In genomic region chr1:54585181-54586066, GRCh38 we compare ENCODE assay signal across 19 cellular contexts. TPM values are rescaled to one million over a fixed set of nuclear protein-coding genes. Genes with fewer than 3 reads are reported as not detected.
DNase-seq lines count a peak whose midpoint lies in the region; ATAC-seq, FAIRE-seq and TF ChIP-seq lines count a peak whose summit lies in the region.
"Had no signal": no experiment of that assay in that cellular context is flagged by ENCODE, and none has a peak within 500 bp of the region (broad histone marks: within the 10 kb centered on the region; RNA-seq: fewer than 3 reads in every experiment).

No MANE protein-coding gene starts in this region.

- no peaks in the 10 kb centered on the region for H3K27me3 ChIP-seq in neural progenitor cell
- no peaks in the 10 kb centered on the region for H3K27me3 ChIP-seq in suprapubic skin
- no peaks in the 10 kb centered on the region for H3K27me3 ChIP-seq in Peyer's patch
- H3K27me3 ChIP-seq: BLaER1 treated with 17β-estradiol and CSF1 and Interleukin-3, amounts not matched to agents 10 nM and 100 nM had no signal

- H3K4me1 ChIP-seq in neural progenitor cell (peaks cover 28% of the 10 kb centered on the region), suprapubic skin (peaks cover 13% of the 10 kb centered on the region), Peyer's patch (peaks cover 0 to 9% (median 0%) of the 10 kb centered on the region in 4 donors)

- H3K79me2 ChIP-seq in neural progenitor cell (ENCODE audit: low read depth) = no peaks in the 10 kb centered on the region

- TF ChIP-seq POLR2A in suprapubic skin (IDR thresholded peaks at IDR 0.05) (no peak), Peyer's patch (IDR thresholded peaks at IDR 0.05) (no peak)

- no peak overlapping the region for H3K4me2 ChIP-seq in neural progenitor cell
- H3K4me2 ChIP-seq: BLaER1 treated with 17β-estradiol and CSF1 and Interleukin-3, amounts not matched to agents 10 nM and 100 nM; KMS-11 had no signal

- H3K9ac ChIP-seq in neural progenitor cell = no peak overlapping the region
- H3K9ac ChIP-seq: BLaER1 treated with 17β-estradiol and CSF1 and Interleukin-3, amounts not matched to agents 10 nM and 100 nM; KMS-11 had no signal

- H3K9me3 ChIP-seq in neural progenitor cell (ENCODE audit: low read depth) = no peaks in the 10 kb centered on the region
- H3K9me3 ChIP-seq in suprapubic skin = no peaks in the 10 kb centered on the region
- H3K9me3 ChIP-seq in Peyer's patch = no peaks in the 10 kb centered on the region
- H3K9me3 ChIP-seq: BLaER1 treated with 17β-estradiol and CSF1 and Interleukin-3, amounts not matched to agents 10 nM and 100 nM had no signal

- H4K20me1 ChIP-seq in neural progenitor cell (ENCODE audit: low read depth) = no peaks in the 10 kb centered on the region

- peak overlapping the region; percentile 18 for H3K27ac Mint-ChIP-seq in activated naive CD8-positive, alpha-beta T cell treated with anti-CD3 and anti-CD28 coated beads, Interleukin-2, amount 10 ng/mL, durations not matched to agents 7 days and 5 days
- no peak overlapping the region for H3K27ac Mint-ChIP-seq in activated naive CD8-positive, alpha-beta T cell treated with anti-CD3 and anti-CD28 coated beads, Interleukin-2, amount 50 U/mL, for 24 hours
- peak overlapping the region; percentile 2 for H3K27ac Mint-ChIP-seq in neural progenitor cell

- no peaks in the 10 kb centered on the region for H3K9me3 Mint-ChIP-seq in activated naive CD8-positive, alpha-beta T cell treated with anti-CD3 and anti-CD28 coated beads, Interleukin-2, amount 10 ng/mL, durations not matched to agents 7 days and 5 days
- no peaks in the 10 kb centered on the region for H3K9me3 Mint-ChIP-seq in activated naive CD8-positive, alpha-beta T cell treated with anti-CD3 and anti-CD28 coated beads, Interleukin-2, amount 50 U/mL, for 24 hours
- no peaks in the 10 kb centered on the region for H3K9me3 Mint-ChIP-seq in neural progenitor cell

- no peak overlapping the region for H3K4me3 Mint-ChIP-seq in activated naive CD8-positive, alpha-beta T cell treated with anti-CD3 and anti-CD28 coated beads, Interleukin-2, amount 10 ng/mL, durations not matched to agents 7 days and 5 days
- H3K4me3 Mint-ChIP-seq in activated naive CD8-positive, alpha-beta T cell treated with anti-CD3 and anti-CD28 coated beads, Interleukin-2, amount 50 U/mL, for 24 hours = no peak overlapping the region
- no peak overlapping the region for H3K4me3 Mint-ChIP-seq in neural progenitor cell

- H3K27ac ChIP-seq in neural progenitor cell = no peak overlapping the region
- H3K27ac ChIP-seq in suprapubic skin = no peak overlapping the region
- no peak overlapping the region for H3K27ac ChIP-seq in Peyer's patch
- H3K27ac ChIP-seq: BLaER1 treated with 17β-estradiol and CSF1 and Interleukin-3, amounts not matched to agents 10 nM and 100 nM; KMS-11 had no signal

- no peak overlapping the region for H2AFZ ChIP-seq in neural progenitor cell (replicated peaks)

- no peak for TF ChIP-seq CTCF in neural progenitor cell (IDR thresholded peaks at IDR 0.05)
- TF ChIP-seq CTCF in suprapubic skin (IDR thresholded peaks at IDR 0.05) = no peak
- TF ChIP-seq CTCF in Peyer's patch (IDR thresholded peaks at IDR 0.05) = no peak

- no peak for ATAC-seq in activated naive CD8-positive, alpha-beta T cell treated with anti-CD3 and anti-CD28 coated beads, Interleukin-2, amount 10 ng/mL, durations not matched to agents 7 days and 5 days (ENCODE audit: low read depth)
- ATAC-seq in activated naive CD8-positive, alpha-beta T cell treated with anti-CD3 and anti-CD28 coated beads, Interleukin-2, amount 50 U/mL, for 24 hours = no peak
- ATAC-seq in left cardiac atrium = peak; percentile 62 to 67

- POLR2A ChIA-PET in activated naive CD8-positive, alpha-beta T cell treated with anti-CD3 and anti-CD28 coated beads, Interleukin-2, amount 10 ng/mL, durations not matched to agents 7 days and 5 days (lab: Charles Lee) = no interaction called here

- 93% methylated on average over 13 of the region's 15 CpGs for WGBS in suprapubic skin

- peaks cover 12% of the 10 kb centered on the region for H3F3A ChIP-seq in neural progenitor cell (ENCODE audit: low read depth)

- no peak for TF ChIP-seq EP300 in suprapubic skin (IDR thresholded peaks at IDR 0.05)

- H3K36me3 ChIP-seq in neural progenitor cell = no peaks in the 10 kb centered on the region
- H3K36me3 ChIP-seq in suprapubic skin = no peaks in the 10 kb centered on the region
- H3K36me3 ChIP-seq in Peyer's patch = peaks cover 0 to 41% (median 0%) of the 10 kb centered on the region in 3 donors

- FAIRE-seq in urothelium cell line (lab: Jason Lieb, UNC) = peak; percentile 50
- FAIRE-seq: GM18507, RCC 7860 had no signal

- DNase-seq in activated naive CD8-positive, alpha-beta T cell treated with anti-CD3 and anti-CD28 coated beads, Interleukin-2, amount 10 ng/mL, durations not matched to agents 7 days and 5 days = no peak
- no peak for DNase-seq in activated naive CD8-positive, alpha-beta T cell treated with anti-CD3 and anti-CD28 coated beads, Interleukin-2, amount 50 U/mL, for 24 hours
- peak; percentile 64 for DNase-seq in left cardiac atrium
- DNase-seq in neural progenitor cell (ENCODE audit: low spot score) = no peak
- DNase-seq in urothelium cell line (ENCODE audit: low spot score) = no peak
- DNase-seq in NCI-H146 (lab: John Stamatoyannopoulos, UW) = no peak
- no peak for DNase-seq in suprapubic skin (ENCODE audit: low spot score in 2 of 2)
- DNase-seq in Peyer's patch = no peak
- DNase-seq: 8988T, EL, NCI-H1105 treated with DMSO at 0.1 percent for 48 hours, NCI-H1930, NCI-H2171 treated with DMSO at 0.1 percent for 48 hours, SIG-M5 had no signal

- intact Hi-C loops in left cardiac atrium (cut with DNase I) = no loop called here

- no peaks in the 10 kb centered on the region for H3K27me3 Mint-ChIP-seq in activated naive CD8-positive, alpha-beta T cell treated with anti-CD3 and anti-CD28 coated beads, Interleukin-2, amount 10 ng/mL, durations not matched to agents 7 days and 5 days
- H3K27me3 Mint-ChIP-seq in activated naive CD8-positive, alpha-beta T cell treated with anti-CD3 and anti-CD28 coated beads, Interleukin-2, amount 50 U/mL, for 24 hours = no peaks in the 10 kb centered on the region
- H3K27me3 Mint-ChIP-seq in neural progenitor cell (ENCODE audit: insufficient read depth, low read depth) = peaks cover 6% of the 10 kb centered on the region

- no peak overlapping the region for H3K4me3 ChIP-seq in neural progenitor cell
- no peak overlapping the region for H3K4me3 ChIP-seq in suprapubic skin
- no peak overlapping the region for H3K4me3 ChIP-seq in Peyer's patch
- H3K4me3 ChIP-seq: BLaER1 treated with 17β-estradiol and CSF1 and Interleukin-3, amounts not matched to agents 10 nM and 100 nM had no signal

- peaks cover 7% of the 10 kb centered on the region for H3K4me1 Mint-ChIP-seq in activated naive CD8-positive, alpha-beta T cell treated with anti-CD3 and anti-CD28 coated beads, Interleukin-2, amount 10 ng/mL, durations not matched to agents 7 days and 5 days
- peaks cover 3% of the 10 kb centered on the region for H3K4me1 Mint-ChIP-seq in activated naive CD8-positive, alpha-beta T cell treated with anti-CD3 and anti-CD28 coated beads, Interleukin-2, amount 50 U/mL, for 24 hours
- peaks cover 29% of the 10 kb centered on the region for H3K4me1 Mint-ChIP-seq in neural progenitor cell

- H3K36me3 Mint-ChIP-seq in activated naive CD8-positive, alpha-beta T cell treated with anti-CD3 and anti-CD28 coated beads, Interleukin-2, amount 10 ng/mL, durations not matched to agents 7 days and 5 days = no peaks in the 10 kb centered on the region
- no peaks in the 10 kb centered on the region for H3K36me3 Mint-ChIP-seq in activated naive CD8-positive, alpha-beta T cell treated with anti-CD3 and anti-CD28 coated beads, Interleukin-2, amount 50 U/mL, for 24 hours (ENCODE audit: low read depth)
- no peaks in the 10 kb centered on the region for H3K36me3 Mint-ChIP-seq in neural progenitor cell

RNA-seq across cellular contexts. Expression of gene ACOT11, which starts 37.4 kb away (rescaled TPM):
- total RNA-seq in activated naive CD8-positive, alpha-beta T cell treated with anti-CD3 and anti-CD28 coated beads, Interleukin-2, amount 10 ng/mL, durations not matched to agents 7 days and 5 days = 1 to 10 TPM; 1.0 to 1.2 TPM
- total RNA-seq in left cardiac atrium (10 to 100 TPM; 15.2 to 23.3 TPM), neural progenitor cell (ENCODE audit: low replicate concordance) (0.51 and 1.7 TPM in 2 replicates), suprapubic skin (1 to 10 TPM; 4.7 to 8.5 (median 6.9) TPM), Peyer's patch (100 to 1,000 TPM in 2 of 4 donors, 10 to 100 TPM in 2; 41.3 to 200 (median 119) TPM)

RNA-seq across cellular contexts. Expression of gene FAM151A, which starts 37.9 kb away (rescaled TPM):
- total RNA-seq in activated naive CD8-positive, alpha-beta T cell treated with anti-CD3 and anti-CD28 coated beads, Interleukin-2, amount 10 ng/mL, durations not matched to agents 7 days and 5 days = not detected
- total RNA-seq in left cardiac atrium (under 1 TPM; 0.15 to 0.29 TPM), neural progenitor cell (ENCODE audit: low replicate concordance) (not detected in 2 replicates), suprapubic skin (under 1 TPM in 1 of 4 donors, not detected in 3; 0.47 TPM), Peyer's patch (1,000 to 10,000 TPM in 1 of 4 donors, 100 to 1,000 TPM in 1, 10 to 100 TPM in 2; 15.7 to 1,128 (median 174) TPM)
- total RNA-seq: NCI-H460 had no signal

RNA-seq across cellular contexts. Expression of gene MROH7, which starts 56.2 kb away (rescaled TPM):
- under 1 TPM in 1 of 2 experiments, not detected in 1; 0.28 TPM for total RNA-seq in activated naive CD8-positive, alpha-beta T cell treated with anti-CD3 and anti-CD28 coated beads, Interleukin-2, amount 10 ng/mL, durations not matched to agents 7 days and 5 days
- 1 to 10 TPM; 3.6 to 4.5 TPM for total RNA-seq in left cardiac atrium
- 0.21 and 0.34 TPM in 2 replicates for total RNA-seq in neural progenitor cell (ENCODE audit: low replicate concordance)
- 1 to 10 TPM; 2.0 to 5.7 (median 3.8) TPM for total RNA-seq in suprapubic skin
- total RNA-seq in Peyer's patch = 10 to 100 TPM; 22.3 to 64.2 (median 35.5) TPM
- total RNA-seq: NCI-H460 had no signal

Comparison
In these comparisons a context has a peak if more than half of its experiments do, and no peak if none do; other contexts are left out.
1. ATAC-seq: peak in left cardiac atrium (2 of 2); none in activated naive CD8-positive, alpha-beta T cell treated with anti-CD3 and anti-CD28 coated beads, Interleukin-2, amount 10 ng/mL, durations not matched to agents 7 days and 5 days (single experiment) and activated naive CD8-positive, alpha-beta T cell treated with anti-CD3 and anti-CD28 coated beads, Interleukin-2, amount 50 U/mL, for 24 hours (single experiment).
2. RNA of gene FAM151A, which starts 37.9 kb away (total RNA-seq): 15.7 to 1,128 TPM in Peyer's patch; 0.15 to 0.29 TPM in left cardiac atrium, not detected in activated naive CD8-positive, alpha-beta T cell treated with anti-CD3 and anti-CD28 coated beads, Interleukin-2, amount 10 ng/mL, durations not matched to agents 7 days and 5 days, not detected in neural progenitor cell and 0.47 TPM in suprapubic skin; every median in the first group is over 10 times any median in the second.